Comparison of ENCODE assay signal across 15 cellular contexts in genomic region chr18:3616744-3617143, GRCh38.
A peak's percentile ranks its signal among the peaks of the same experiment; 100 is the strongest.
DNase-seq lines count a peak whose midpoint lies in the region; ATAC-seq, FAIRE-seq and TF ChIP-seq lines count a peak whose summit lies in the region.
"Had no signal": no experiment of that assay in that cellular context is flagged by ENCODE, and none has a peak within 500 bp of the region (broad histone marks: within the 10 kb centered on the region; RNA-seq: fewer than 3 reads in every experiment).

No MANE protein-coding gene starts in this region.

- H4K20me1 ChIP-seq in HepG2 (ENCODE audit: insufficient read depth, low read length) = no peaks in the 10 kb centered on the region
- no peaks in the 10 kb centered on the region for H4K20me1 ChIP-seq in hepatocyte (ENCODE audit: insufficient read depth, poor library complexity, severe bottlenecking)

- DNase-seq in HepG2 (ENCODE audit: low spot score) (no peak), right lobe of liver (no peak), LHCN-M2 (ENCODE audit: low read depth) (peak; percentile 32), hepatocyte (ENCODE audit: low spot score) (no peak), urothelium cell line (ENCODE audit: low spot score) (no peak), NCI-H187 treated with DMSO at 0.1 percent for 48 hours (lab: John Stamatoyannopoulos, UW) (no peak), NCI-H748 treated with DMSO at 0.1 percent for 48 hours (lab: John Stamatoyannopoulos, UW) (no peak)
- no peak for DNase-seq in naive thymus-derived CD8-positive, alpha-beta T cell
- DNase-seq: BE2C; CD4-positive, alpha-beta memory T cell; DND-41; GDM1 had no signal

- H3K9me3 Mint-ChIP-seq in naive thymus-derived CD8-positive, alpha-beta T cell = no peaks in the 10 kb centered on the region
- H3K9me3 Mint-ChIP-seq: CD4-positive, alpha-beta memory T cell had no signal

- FAIRE-seq in HepG2 (lab: Jason Lieb, UNC) (no peak), urothelium cell line (lab: Jason Lieb, UNC) (peak; percentile 74)
- FAIRE-seq: GM12892, H54 had no signal

- in situ Hi-C loops in HepG2 (cut with HindIII; ENCODE audit: extremely low pct_ligation_motif_present, low pct_unique_long_range_greater_than_20kb) = loop anchor here (25.0 kb wide), 1 partner anchor 579 kb away; no protein-coding TSS in a partner anchor

- TF ChIP-seq RAD21 in HepG2 (CRISPR knock-in tag; IDR thresholded peaks at IDR 0.05) = no peak

- H2AFZ ChIP-seq in HepG2 (ENCODE audit: low read length) (no peak overlapping the region), hepatocyte (no peak overlapping the region)

- WGBS in HepG2 (ENCODE audit: low lambda C conversion rate) = 96% methylated on average over 3 of the region's 3 CpGs
- WGBS in right lobe of liver (ENCODE audit: insufficient coverage, low coverage, low lambda C conversion rate, missing lambda C conversion rate) = 90% methylated on average over 2 of the region's 3 CpGs
- 92% methylated on average over 3 of the region's 3 CpGs for WGBS in hepatocyte (ENCODE audit: low lambda C conversion rate, missing lambda C conversion rate)

- no peaks in the 10 kb centered on the region for H3K36me3 ChIP-seq in HepG2 (replicated peaks in 1 of 2; ENCODE audit: control insufficient read depth in 1 of 2, insufficient read depth in 2 of 2, low read length in 2 of 2)
- H3K36me3 ChIP-seq in right lobe of liver = no peaks in the 10 kb centered on the region
- H3K36me3 ChIP-seq in hepatocyte (replicated peaks; ENCODE audit: insufficient read depth, low read depth) = no peaks in the 10 kb centered on the region
- H3K36me3 ChIP-seq: BE2C had no signal

- no peaks in the 10 kb centered on the region for H3K36me3 Mint-ChIP-seq in naive thymus-derived CD8-positive, alpha-beta T cell
- H3K36me3 Mint-ChIP-seq: CD4-positive, alpha-beta memory T cell had no signal

- H3K9me2 ChIP-seq in hepatocyte (replicated peaks; ENCODE audit: insufficient read depth) = no peaks in the 10 kb centered on the region

- peaks cover 87% of the 10 kb centered on the region for H3K4me1 ChIP-seq in HepG2 (ENCODE audit: insufficient read depth, low read length)
- H3K4me1 ChIP-seq in right lobe of liver = no peaks in the 10 kb centered on the region
- H3K4me1 ChIP-seq in hepatocyte (ENCODE audit: insufficient read depth) = peaks cover 13% of the 10 kb centered on the region
- H3K4me1 ChIP-seq: BE2C had no signal

- H3K27me3 ChIP-seq in HepG2 (ENCODE audit: control insufficient read depth in 1 of 2, insufficient read depth in 2 of 2, low read length in 2 of 2) (peaks cover 0 to 1% of the 10 kb centered on the region in 2 experiments; a peak in 1 of 5 replicates), right lobe of liver (no peaks in the 10 kb centered on the region), hepatocyte (no peaks in the 10 kb centered on the region)
- H3K27me3 ChIP-seq: BE2C had no signal

- H3K27ac Mint-ChIP-seq in naive thymus-derived CD8-positive, alpha-beta T cell = peak overlapping the region in 1 of 10 donors; percentile 21
- H3K27ac Mint-ChIP-seq: CD4-positive, alpha-beta memory T cell had no signal

- H3K79me2 ChIP-seq in HepG2 (ENCODE audit: insufficient read depth, low read length) (no peaks in the 10 kb centered on the region), hepatocyte (no peaks in the 10 kb centered on the region)

- H3K27me3 Mint-ChIP-seq in naive thymus-derived CD8-positive, alpha-beta T cell = peaks cover 0 to 1% (median 0%) of the 10 kb centered on the region in 5 donors
- H3K27me3 Mint-ChIP-seq: CD4-positive, alpha-beta memory T cell had no signal

- BruUV-seq in HepG2 (replicated peaks; lab: Mats Ljungman, UMichigan) = no TSS peak

- POLR2A ChIA-PET in HepG2 (lab: Yijun Ruan, JAX) = interaction anchor here (1.5 to 4.3 kb wide), 7 partner anchors 10 to 48 kb away, joined by 4 to 94 read pairs (median 47); no protein-coding TSS in a partner anchor
- POLR2A ChIA-PET in naive thymus-derived CD8-positive, alpha-beta T cell (lab: Charles Lee) = no interaction called here

- TF ChIP-seq POLR2A in HepG2 (IDR thresholded peaks at IDR 0.05; ENCODE audit: insufficient read depth in 1 of 2, low read depth in 2 of 2, low read length in 2 of 2) (no peak), right lobe of liver (IDR thresholded peaks at IDR 0.05) (no peak)

- no peak for TF ChIP-seq CTCF in HepG2 (CRISPR knock-in tag; IDR thresholded peaks at IDR 0.05)
- TF ChIP-seq CTCF in right lobe of liver (IDR thresholded peaks at IDR 0.05) = no peak
- TF ChIP-seq CTCF in hepatocyte (IDR thresholded peaks at IDR 0.05; ENCODE audit: poor library complexity) = no peak

- H3K4me3 Mint-ChIP-seq in naive thymus-derived CD8-positive, alpha-beta T cell = no peak overlapping the region
- H3K4me3 Mint-ChIP-seq: CD4-positive, alpha-beta memory T cell had no signal

- H3K9ac ChIP-seq in HepG2 (ENCODE audit: insufficient read depth, low read depth, low read length) = peak overlapping the region; percentile 74; the same call in 1 of the 2 replicates

- no peak overlapping the region for H3K4me3 ChIP-seq in HepG2 (replicated peaks in 1 of 3; ENCODE audit: insufficient read depth in 1 of 3, low read depth in 2 of 3, low read length in 3 of 3)
- no peak overlapping the region for H3K4me3 ChIP-seq in right lobe of liver
- H3K4me3 ChIP-seq in hepatocyte = no peak overlapping the region

- TF ChIP-seq EP300 in HepG2 (IDR thresholded peaks at IDR 0.05; ENCODE audit: low read depth in 2 of 2, low read length in 2 of 2) = no peak
- no peak for TF ChIP-seq EP300 in HepG2 (CRISPR knock-in tag; IDR thresholded peaks at IDR 0.05; ENCODE audit: borderline replicate concordance)

- no peaks in the 10 kb centered on the region for H3K4me1 Mint-ChIP-seq in naive thymus-derived CD8-positive, alpha-beta T cell

- H3K9me3 ChIP-seq in HepG2 (ENCODE audit: low read length) (no peaks in the 10 kb centered on the region), right lobe of liver (no peaks in the 10 kb centered on the region), hepatocyte (ENCODE audit: low read depth) (no peaks in the 10 kb centered on the region)
- H3K9me3 ChIP-seq: BE2C had no signal

- ATAC-seq in HepG2 (no peak), right lobe of liver (no peak)
- ATAC-seq in naive thymus-derived CD8-positive, alpha-beta T cell = no peak

- CTCF ChIA-PET in HepG2 (lab: Yijun Ruan, JAX; ENCODE audit: low intra/inter-chr PET ratio, low total read pairs) = no interaction called here

- peak overlapping the region; percentile 96 for H3K27ac ChIP-seq in HepG2 (ENCODE audit: extremely low read length, insufficient read depth, low read length)
- H3K27ac ChIP-seq in right lobe of liver = no peak overlapping the region
- peak overlapping the region; percentile 96 for H3K27ac ChIP-seq in hepatocyte
- H3K27ac ChIP-seq: C4-2B had no signal

- no peak overlapping the region for H3K4me2 ChIP-seq in HepG2 (ENCODE audit: low read depth, low read length)
- no peak overlapping the region for H3K4me2 ChIP-seq in hepatocyte

- intact Hi-C loops in HepG2 (cut with micrococcal nuclease; ENCODE audit: unreplicated experiment) (loop anchor here (5.0 kb wide), 1 partner anchor 36 kb away; no protein-coding TSS in a partner anchor), right lobe of liver (cut with DNase I) (no loop called here)

TF ChIP-seq in HepG2, 621 proteins besides CTCF, POLR2A, EP300 and RAD21:
- TF ChIP-seq ZNF609 (CRISPR knock-in tag; IDR thresholded peaks at IDR 0.05; ENCODE audit: borderline replicate concordance) (no peak), MAFK (conservative IDR thresholded peaks at IDR 0.05 in 1 of 2, IDR thresholded peaks at IDR 0.05 in 1 of 2; ENCODE audit: low read length in 2 of 2) (0 out of 4 replicates have a peak, but pooled peaks of 1 of the 2 experiments have one; percentile 4)

Comparison
In these comparisons a context has a peak if more than half of its experiments do, and no peak if none do; other contexts are left out.
1. H3K27ac ChIP-seq: peak in HepG2 (single experiment) and hepatocyte (single experiment); none in right lobe of liver (0 of 3).